Comparison of ENCODE assay signal across 8 cellular contexts in genomic region chr11:76721755-76722677, GRCh38. TPM values are rescaled to one million over a fixed set of nuclear protein-coding genes. Genes with fewer than 3 reads are reported as not detected.
A peak's percentile ranks its signal among the peaks of the same experiment; 100 is the strongest.
DNase-seq lines count a peak whose midpoint lies in the region; ATAC-seq and TF ChIP-seq lines count a peak whose summit lies in the region.

No MANE protein-coding gene starts in this region.

- H3K9me3 ChIP-seq in left ventricle myocardium inferior (replicated peaks) (no peaks in the 10 kb centered on the region), psoas muscle (no peaks in the 10 kb centered on the region), aorta (ENCODE audit: control insufficient read depth, low read length) (no peaks in the 10 kb centered on the region)

- H3K4me1 ChIP-seq in left ventricle myocardium inferior (peaks cover 12% of the 10 kb centered on the region), psoas muscle (peaks cover 8% of the 10 kb centered on the region), aorta (ENCODE audit: control insufficient read depth in 1 of 2, insufficient read depth in 2 of 2, low read length in 2 of 2) (no peaks in the 10 kb centered on the region)

- peak; percentile 95 for TF ChIP-seq CTCF in left ventricle myocardium inferior (IDR thresholded peaks at IDR 0.05; ENCODE audit: borderline replicate concordance)
- TF ChIP-seq CTCF in psoas muscle (IDR thresholded peaks at IDR 0.05): peak; percentile 84

- H3K27ac ChIP-seq in left ventricle myocardium inferior (replicated peaks) (no peak overlapping the region), psoas muscle (no peak overlapping the region), aorta (ENCODE audit: low read depth in 1 of 2, low read length in 2 of 2) (no peak overlapping the region)

- peaks cover 24% of the 10 kb centered on the region for H3K27me3 Mint-ChIP-seq in T-helper 2 cell treated with Interferon-gamma antibody and Interleukin-4, amounts not matched to agents 5 μg/mL and 100 μg/mL, for 36 hours (ENCODE audit: low read depth)

- H3K4me3 ChIP-seq in left ventricle myocardium inferior (peak overlapping the region; percentile 47), psoas muscle (peak overlapping the region; percentile 18), aorta (ENCODE audit: low read length in 2 of 2) (no peak overlapping the region)

- H3K36me3 ChIP-seq in left ventricle myocardium inferior (no peaks in the 10 kb centered on the region), psoas muscle (ENCODE audit: insufficient read depth in 1 of 2, low read depth in 1 of 2) (no peaks in the 10 kb centered on the region), aorta (ENCODE audit: control insufficient read depth in 1 of 2, insufficient read depth in 2 of 2, low read length in 1 of 2) (no peaks in the 10 kb centered on the region)

- intact Hi-C loops in left ventricle myocardium inferior (cut with micrococcal nuclease) (loop anchor here (10.0 kb wide), 1 partner anchor 193 kb away; no protein-coding TSS in a partner anchor), psoas muscle (cut with DNase I) (loop anchor here in 1 of 2 donors (10.0 kb wide), 1 partner anchor 373 kb away; no protein-coding TSS in a partner anchor), aorta (cut with DNase I) (no loop called here)

- H3K27ac Mint-ChIP-seq in T-helper 2 cell treated with Interferon-gamma antibody and Interleukin-4, amounts not matched to agents 5 μg/mL and 100 μg/mL, for 36 hours: no peak overlapping the region

- peak; percentile 88 for DNase-seq in AG20443 (ENCODE audit: low spot score)
- peak; percentile 63 for DNase-seq in NCI-H1105 treated with DMSO at 0.1 percent for 48 hours (lab: John Stamatoyannopoulos, UW)
- DNase-seq in T-helper 2 cell treated with Interferon-gamma antibody and Interleukin-4, amounts not matched to agents 5 μg/mL and 100 μg/mL, for 36 hours (ENCODE audit: low spot score): peak; percentile 62
- peak; percentile 59 for DNase-seq in amniotic epithelial cell (ENCODE audit: low read depth)
- DNase-seq in left ventricle myocardium inferior: peak; percentile 88
- peak; percentile 86 to 90 for DNase-seq in psoas muscle
- DNase-seq in aorta: peak; percentile 88 to 95

- H3K4me1 Mint-ChIP-seq in T-helper 2 cell treated with Interferon-gamma antibody and Interleukin-4, amounts not matched to agents 5 μg/mL and 100 μg/mL, for 36 hours (ENCODE audit: low read depth): peaks cover 5% of the 10 kb centered on the region

- ATAC-seq in GM19452 (IDR thresholded peaks at IDR 0.05; ENCODE audit: unreplicated experiment) (peak; percentile 66), psoas muscle (peak; percentile 86 to 98 (median 94)), aorta (ENCODE audit: low FRiP score) (peak; percentile 91)

- 12 to 14% (median 13%) methylated on average over 24 to 25 of the region's 25 CpGs for WGBS in psoas muscle, 3 donors
- 8 to 9% methylated on average over 25 of the region's 25 CpGs for WGBS in aorta, 2 donors

- H3K27me3 ChIP-seq in left ventricle myocardium inferior (ENCODE audit: low read depth) (peaks cover 26% of the 10 kb centered on the region), psoas muscle (ENCODE audit: insufficient read depth in 3 of 3, low read length in 2 of 3) (peaks cover 0 to 7% (median 0%) of the 10 kb centered on the region in 3 donors), aorta (ENCODE audit: control insufficient read depth in 1 of 2, insufficient read depth in 2 of 2, low read length in 1 of 2) (no peaks in the 10 kb centered on the region)

- H3K4me3 Mint-ChIP-seq in T-helper 2 cell treated with Interferon-gamma antibody and Interleukin-4, amounts not matched to agents 5 μg/mL and 100 μg/mL, for 36 hours: no peak overlapping the region

- H3K9me3 Mint-ChIP-seq in T-helper 2 cell treated with Interferon-gamma antibody and Interleukin-4, amounts not matched to agents 5 μg/mL and 100 μg/mL, for 36 hours: no peaks in the 10 kb centered on the region

- H3K36me3 Mint-ChIP-seq in T-helper 2 cell treated with Interferon-gamma antibody and Interleukin-4, amounts not matched to agents 5 μg/mL and 100 μg/mL, for 36 hours (ENCODE audit: low read depth): no peaks in the 10 kb centered on the region

RNA-seq across cellular contexts. Expression of gene LRRC32, which starts 51.5 kb away (rescaled TPM):
- 35.1 TPM for total RNA-seq in left ventricle myocardium inferior
- 10 to 100 TPM; 14.7 to 32.9 (median 21.4) TPM for total RNA-seq in psoas muscle
- 10 to 100 TPM; 16.2 to 27.9 (median 16.7) TPM for polyA plus RNA-seq in psoas muscle
- total RNA-seq in aorta: 100 to 1,000 TPM; 130 to 174 TPM
- 100 to 1,000 TPM in 1 of 2 donors, 10 to 100 TPM in 1; 38.8 to 121 TPM for polyA plus RNA-seq in aorta

Comparison
In these comparisons a context has a peak if more than half of its experiments do, and no peak if none do; other contexts are left out.
1. H3K4me3 ChIP-seq: peak in left ventricle myocardium inferior (single experiment) and psoas muscle (single experiment); none in aorta (0 of 2).
2. Peak in every context shown above with its lines, with median percentiles within 50 percentile points of each other: DNase-seq and ATAC-seq.